20 cellular contexts compared by ENCODE assay signal in genomic region chr5:44911501-44911900, GRCh38.
"Had no signal": no experiment of that assay in that cellular context is flagged by ENCODE, and none has a peak within 500 bp of the region (broad histone marks: within the 10 kb centered on the region; RNA-seq: fewer than 3 reads in every experiment).

No MANE protein-coding gene starts in this region.

- H3K9ac ChIP-seq: parathyroid adenoma had no signal

- H3K36me3 ChIP-seq: prostate gland, right lobe of liver, tibial artery, upper lobe of left lung, uterus had no signal

- H3K27me3 ChIP-seq: hepatocyte, right lobe of liver, tibial artery, upper lobe of left lung, uterus had no signal

- ATAC-seq: effector memory CD8-positive, alpha-beta T cell; left cardiac atrium; left ventricle myocardium superior; right lobe of liver; stimulated activated effector memory CD8-positive, alpha-beta T cell treated with anti-CD3 and anti-CD28 coated beads, Interleukin-12 subunit alpha, Interleukin-12 subunit beta, amount 100 ng/mL, for 72 hours had no signal

- H3K4me2 ChIP-seq: hepatocyte had no signal

- H3K9me3 ChIP-seq: prostate gland, right lobe of liver, tibial artery, upper lobe of left lung, uterus had no signal

- H3K79me2 ChIP-seq: hepatocyte, parathyroid adenoma had no signal

- H3K4me3 ChIP-seq: hepatocyte, lung, prostate gland, right lobe of liver, tibial artery, upper lobe of left lung, uterus had no signal

- H3K4me1 ChIP-seq: parathyroid adenoma, prostate gland, right lobe of liver, tibial artery, upper lobe of left lung, uterus had no signal

- H2AFZ ChIP-seq: hepatocyte, parathyroid adenoma had no signal

- DNase-seq: effector memory CD8-positive, alpha-beta T cell; erythroblast; foreskin melanocyte; head of caudate nucleus; kidney; left cardiac atrium; left ventricle myocardium superior; mesenchymal stem cell; naive B cell; right lobe of liver; stimulated activated CD4-positive, alpha-beta T cell treated with anti-CD3 and anti-CD28 coated beads, Interleukin-4, amount 100 ng/mL, for 1 hour; stimulated activated CD8-positive, alpha-beta memory T cell treated with anti-CD3 and anti-CD28 coated beads, Interleukin-4, amount 100 ng/mL, for 48 hours; tibial artery; upper lobe of left lung; uterus had no signal

- H3K27ac ChIP-seq: hepatocyte, parathyroid adenoma, prostate gland, right lobe of liver, tibial artery, upper lobe of left lung, uterus had no signal
